Comparison of ENCODE assay signal across 9 cellular contexts in the genomic region with DNA sequence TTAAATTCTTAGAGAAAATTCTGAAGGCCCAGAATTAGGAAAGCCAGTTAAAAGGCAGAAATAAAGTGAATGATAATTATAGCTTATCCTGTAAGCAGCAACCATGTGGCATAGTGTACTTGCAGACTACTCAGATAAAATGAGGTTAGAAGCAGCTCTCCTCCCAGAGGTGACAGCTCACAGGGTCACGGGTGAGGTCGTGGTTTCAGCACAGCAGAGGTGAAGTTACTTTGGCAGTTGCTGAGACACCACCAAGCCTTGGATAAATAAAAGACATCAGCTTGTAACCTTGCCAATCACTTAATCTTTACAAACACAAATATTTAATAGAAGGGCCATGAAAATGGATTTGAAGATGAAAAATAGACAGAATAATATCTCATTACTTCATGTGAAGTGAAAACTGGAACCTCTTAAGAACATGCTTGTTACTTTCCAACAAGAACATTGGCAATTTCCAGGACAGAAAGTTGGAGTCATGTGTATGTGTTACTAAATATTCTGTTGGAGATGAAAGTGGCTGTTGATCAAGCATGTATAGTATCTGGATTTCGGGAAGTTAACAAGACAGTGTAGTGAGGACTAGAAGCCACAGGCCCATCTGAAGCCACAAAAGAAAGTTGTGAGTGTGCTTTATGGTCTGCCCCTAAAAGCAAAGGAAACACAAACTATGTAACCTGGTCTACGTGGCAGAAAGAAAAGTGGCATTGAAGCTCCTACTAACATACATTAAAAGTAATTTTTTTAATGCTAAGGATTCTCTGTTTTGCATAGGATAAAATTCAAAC.
A peak's percentile ranks its signal among the peaks of the same experiment; 100 is the strongest.
DNase-seq lines count a peak whose midpoint lies in the region; ATAC-seq and TF ChIP-seq lines count a peak whose summit lies in the region.
"Had no signal": no experiment of that assay in that cellular context is flagged by ENCODE, and none has a peak within 500 bp of the region (broad histone marks: within the 10 kb centered on the region; RNA-seq: fewer than 3 reads in every experiment).

No MANE protein-coding gene starts in this region.

- no peaks in the 10 kb centered on the region for H3K27me3 ChIP-seq in cardiac muscle cell

- WGBS in urinary bladder, result 40% methylated on average over 4 of the region's 4 CpGs

- H3K4me3 ChIP-seq in cardiac muscle cell (no peak overlapping the region), urinary bladder (ENCODE audit: low read depth, low read length) (no peak overlapping the region)

- H3K4me1 ChIP-seq in cardiac muscle cell (ENCODE audit: low read depth), result peaks cover 23% of the 10 kb centered on the region
- H3K4me1 ChIP-seq in urinary bladder (ENCODE audit: insufficient read depth), result no peaks in the 10 kb centered on the region

- H3K36me3 ChIP-seq in cardiac muscle cell, result peaks cover 4% of the 10 kb centered on the region
- H3K36me3 ChIP-seq in urinary bladder (ENCODE audit: insufficient read depth), result no peaks in the 10 kb centered on the region

- peak in 1 of 2 donors; percentile 46 for DNase-seq in cardiac muscle cell (ENCODE audit: low read depth in 1 of 2, low spot score in 1 of 2)
- DNase-seq in cardiac septum (ENCODE audit: low spot score), result no peak
- peak; percentile 52 for DNase-seq in activated T-cell treated with anti-CD3 and anti-CD28 coated beads, Interleukin-2, amount 50 U/mL, for 4 hours
- DNase-seq in left colon, result no peak
- no peak for DNase-seq in hippocampal formation (lab: John Stamatoyannopoulos, UW)

- intact Hi-C loops in cardiac septum (cut with DNase I), result no loop called here
- intact Hi-C loops in left colon (cut with DNase I, micrococcal nuclease), result loop anchor here in 1 of 2 donors (10.0 kb wide), 1 partner anchor 285 kb away; no protein-coding TSS in a partner anchor

- no peak for TF ChIP-seq CTCF in cardiac muscle cell (IDR thresholded peaks at IDR 0.05; ENCODE audit: low read depth, low read length)

- peaks cover 24% of the 10 kb centered on the region for H3K36me3 Mint-ChIP-seq in activated T-cell treated with anti-CD3 and anti-CD28 coated beads, Interleukin-2, amount 50 U/mL, for 4 hours (ENCODE audit: insufficient read depth)

- H3K4me3 Mint-ChIP-seq in activated T-cell treated with anti-CD3 and anti-CD28 coated beads, Interleukin-2, amount 50 U/mL, for 4 hours, result no peak overlapping the region
- H3K4me3 Mint-ChIP-seq: dendritic cell treated with granulocyte-macrophage colony-stimulating factor and Interleukin-4, amounts not matched to agents 40 ng/mL and 50 ng/mL, for 4 days had no signal

- peaks cover 21% of the 10 kb centered on the region for H3K4me1 Mint-ChIP-seq in activated T-cell treated with anti-CD3 and anti-CD28 coated beads, Interleukin-2, amount 50 U/mL, for 4 hours (ENCODE audit: low read depth)

- peak overlapping the region; percentile 63 for H3K27ac ChIP-seq in cardiac muscle cell
- H3K27ac ChIP-seq in urinary bladder (ENCODE audit: low read depth), result peak overlapping the region; percentile 16

- H3K9me3 ChIP-seq in cardiac muscle cell (ENCODE audit: low read depth), result no peaks in the 10 kb centered on the region

- no peaks in the 10 kb centered on the region for H3K27me3 Mint-ChIP-seq in activated T-cell treated with anti-CD3 and anti-CD28 coated beads, Interleukin-2, amount 50 U/mL, for 4 hours (ENCODE audit: low read depth)
- H3K27me3 Mint-ChIP-seq: dendritic cell treated with granulocyte-macrophage colony-stimulating factor and Interleukin-4, amounts not matched to agents 40 ng/mL and 50 ng/mL, for 4 days had no signal

- ATAC-seq in activated T-cell treated with anti-CD3 and anti-CD28 coated beads, Interleukin-2, amount 50 U/mL, for 4 hours, result peak; percentile 75 to 77
- ATAC-seq in left colon (peak; percentile 21), HG02973 (IDR thresholded peaks at IDR 0.05; ENCODE audit: unreplicated experiment) (no peak), GM18520 (IDR thresholded peaks at IDR 0.05; ENCODE audit: unreplicated experiment) (no peak)

- no peaks in the 10 kb centered on the region for H3K9me3 Mint-ChIP-seq in activated T-cell treated with anti-CD3 and anti-CD28 coated beads, Interleukin-2, amount 50 U/mL, for 4 hours
- H3K9me3 Mint-ChIP-seq: dendritic cell treated with granulocyte-macrophage colony-stimulating factor and Interleukin-4, amounts not matched to agents 40 ng/mL and 50 ng/mL, for 4 days had no signal

Comparison
In these comparisons a context has a peak if more than half of its experiments do, and no peak if none do; other contexts are left out.
1. ATAC-seq: peak in activated T-cell treated with anti-CD3 and anti-CD28 coated beads, Interleukin-2, amount 50 U/mL, for 4 hours (2 of 2) and left colon (single experiment); none in HG02973 (single experiment) and GM18520 (single experiment).